In genomic region chr4:158824425-158825274, GRCh38 we compare ENCODE assay signal across 10 cellular contexts. TPM values are rescaled to one million over a fixed set of nuclear protein-coding genes. Genes with fewer than 3 reads are reported as not detected.
DNase-seq lines count a peak whose midpoint lies in the region; ATAC-seq, FAIRE-seq and TF ChIP-seq lines count a peak whose summit lies in the region.
"Had no signal": no experiment of that assay in that cellular context is flagged by ENCODE, and none has a peak within 500 bp of the region (broad histone marks: within the 10 kb centered on the region; RNA-seq: fewer than 3 reads in every experiment).

No MANE protein-coding gene starts in this region.

- peak; percentile 69 for DNase-seq in AG10803 (ENCODE audit: low read depth)
- peak; percentile 6 for DNase-seq in LHCN-M2 (ENCODE audit: low read depth)
- no peak for DNase-seq in endothelial cell (ENCODE audit: low spot score)
- DNase-seq in posterior cingulate gyrus: no peak
- no peak for DNase-seq in iPS-NIHi7 (ENCODE audit: extremely low spot score)
- DNase-seq in D721Med (ENCODE audit: insufficient read length, low spot score): no peak
- DNase-seq: Peyer's patch had no signal

- H3K9me3 ChIP-seq in muscle layer of duodenum (ENCODE audit: control insufficient read depth in 1 of 2, low read length in 2 of 2): no peaks in the 10 kb centered on the region
- H3K9me3 ChIP-seq: Peyer's patch had no signal

- peaks cover 1% of the 10 kb centered on the region for H3K27me3 Mint-ChIP-seq in endothelial cell (ENCODE audit: unreplicated experiment)
- H3K27me3 Mint-ChIP-seq: activated naive CD4-positive, alpha-beta T cell treated with anti-CD3 and anti-CD28 coated beads, Interleukin-2, amount 50 U/mL, for 24 hours had no signal

- no peaks in the 10 kb centered on the region for H3K9me3 Mint-ChIP-seq in endothelial cell (ENCODE audit: unreplicated experiment)
- H3K9me3 Mint-ChIP-seq: activated naive CD4-positive, alpha-beta T cell treated with anti-CD3 and anti-CD28 coated beads, Interleukin-2, amount 50 U/mL, for 24 hours had no signal

- peaks cover 49% of the 10 kb centered on the region for H3K4me1 Mint-ChIP-seq in endothelial cell (ENCODE audit: unreplicated experiment)

- TF ChIP-seq CTCF in AG10803 (conservative IDR thresholded peaks at IDR 0.05; ENCODE audit: low read length): no peak
- TF ChIP-seq CTCF in endothelial cell (IDR thresholded peaks at IDR 0.05; ENCODE audit: unreplicated experiment): no peak
- no peak for TF ChIP-seq CTCF in D721Med (IDR thresholded peaks at IDR 0.05; ENCODE audit: insufficient read depth, missing control alignments)

- intact Hi-C loops in posterior cingulate gyrus (cut with DNase I): loop anchor here (5.0 kb wide), 1 partner anchor 627 kb away; no protein-coding TSS in a partner anchor

- no peak overlapping the region for H3K4me3 Mint-ChIP-seq in endothelial cell (ENCODE audit: unreplicated experiment)
- H3K4me3 Mint-ChIP-seq: activated naive CD4-positive, alpha-beta T cell treated with anti-CD3 and anti-CD28 coated beads, Interleukin-2, amount 50 U/mL, for 24 hours had no signal

- H3K36me3 ChIP-seq in muscle layer of duodenum (ENCODE audit: control insufficient read depth in 1 of 2, insufficient read depth in 2 of 2, low read length in 2 of 2): peaks cover 5 to 9% of the 10 kb centered on the region in 2 donors
- H3K36me3 ChIP-seq: Peyer's patch had no signal

- peak overlapping the region; percentile 48 for H3K27ac ChIP-seq in muscle layer of duodenum (ENCODE audit: low read length)

- H3K27me3 ChIP-seq in muscle layer of duodenum (ENCODE audit: low read depth, low read length): no peaks in the 10 kb centered on the region
- H3K27me3 ChIP-seq: Peyer's patch had no signal

- H3K36me3 Mint-ChIP-seq in endothelial cell (ENCODE audit: low read depth, unreplicated experiment): no peaks in the 10 kb centered on the region

- H3K27ac Mint-ChIP-seq in endothelial cell (ENCODE audit: unreplicated experiment): peak overlapping the region; percentile 58
- H3K27ac Mint-ChIP-seq: activated naive CD4-positive, alpha-beta T cell treated with anti-CD3 and anti-CD28 coated beads, Interleukin-2, amount 50 U/mL, for 24 hours had no signal

- peaks cover 16 to 38% of the 10 kb centered on the region in 2 donors for H3K4me1 ChIP-seq in muscle layer of duodenum (ENCODE audit: control insufficient read depth in 1 of 2, insufficient read depth in 2 of 2, low read length in 2 of 2)

- no peak for ATAC-seq in HG03565 (IDR thresholded peaks at IDR 0.05; ENCODE audit: unreplicated experiment)

- FAIRE-seq in D721Med (lab: Jason Lieb, UNC): no peak

- H3K4me3 ChIP-seq in AG10803 (ENCODE audit: low read length): no peak overlapping the region
- peak overlapping the region in 1 of 2 donors; percentile 22 for H3K4me3 ChIP-seq in muscle layer of duodenum (ENCODE audit: low read depth in 1 of 2, low read length in 2 of 2)
- H3K4me3 ChIP-seq: Peyer's patch had no signal

RNA-seq across cellular contexts. Expression of gene FNIP2, which starts 55.8 kb away (rescaled TPM):
- total RNA-seq in LHCN-M2 (2014; rRNA removed): 15.1 and 17.6 TPM in 2 replicates
- polyA plus RNA-seq in LHCN-M2 (2012): 6.8 TPM
- 34.3 TPM for total RNA-seq in endothelial cell (ENCODE audit: unreplicated experiment)

Comparison
In these comparisons a context has a peak if more than half of its experiments do, and no peak if none do; other contexts are left out.
1. DNase-seq: peak in AG10803 (single experiment) and LHCN-M2 (single experiment); none in endothelial cell (single experiment), posterior cingulate gyrus (0 of 10), iPS-NIHi7 (single experiment) and D721Med (single experiment).